10 cellular contexts compared by ENCODE assay signal in the genomic region with DNA sequence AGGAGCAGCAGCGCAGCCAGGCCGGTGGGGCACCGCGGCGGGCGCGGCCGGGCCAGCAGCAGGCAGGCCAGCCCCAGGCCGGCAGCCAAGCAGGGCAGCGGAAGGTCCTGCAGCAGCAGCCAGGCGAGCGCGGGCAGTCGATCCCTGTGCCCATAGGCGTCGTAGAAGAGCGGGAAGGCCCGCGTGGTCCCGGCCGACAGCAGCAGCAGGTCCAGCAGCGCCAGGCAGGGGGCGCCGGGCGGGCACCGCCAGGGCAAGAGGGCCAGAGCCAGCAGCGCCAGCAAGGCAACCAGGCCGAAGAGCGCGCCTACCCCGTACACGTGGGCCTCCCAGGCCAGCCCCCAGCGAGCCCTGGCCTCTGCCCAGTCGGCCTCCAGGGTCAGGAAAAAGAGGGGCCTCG. TPM values are rescaled to one million over a fixed set of nuclear protein-coding genes. Genes with fewer than 3 reads are reported as not detected.
DNase-seq lines count a peak whose midpoint lies in the region; ATAC-seq and TF ChIP-seq lines count a peak whose summit lies in the region.
"Had no signal": no experiment of that assay in that cellular context is flagged by ENCODE, and none has a peak within 500 bp of the region (broad histone marks: within the 10 kb centered on the region; RNA-seq: fewer than 3 reads in every experiment).

No MANE protein-coding gene starts in this region.

- no peaks in the 10 kb centered on the region for H3F3A ChIP-seq in GM23338 (replicated peaks; ENCODE audit: low read depth)

- peaks cover 8% of the 10 kb centered on the region for H3K4me1 Mint-ChIP-seq in GM23338
- H3K4me1 Mint-ChIP-seq in progenitor cell of endocrine pancreas (ENCODE audit: low read depth), result peaks cover 2% of the 10 kb centered on the region

- H3K9me3 Mint-ChIP-seq in GM23338 (no peaks in the 10 kb centered on the region; the same call in 2 of the 3 replicates), progenitor cell of endocrine pancreas (ENCODE audit: low read depth) (no peaks in the 10 kb centered on the region)
- H3K9me3 Mint-ChIP-seq: IgD-negative memory B cell had no signal

- no peak overlapping the region for H2AFZ ChIP-seq in GM23338

- peaks cover 4% of the 10 kb centered on the region; the same call in 1 of the 2 replicates for H3K4me1 ChIP-seq in GM23338 (ENCODE audit: insufficient read depth)

- peaks cover 84% of the 10 kb centered on the region for H3K27me3 ChIP-seq in GM23338 (ENCODE audit: insufficient read depth)

- H3K27ac Mint-ChIP-seq in GM23338, result no peak overlapping the region
- no peak overlapping the region for H3K27ac Mint-ChIP-seq in progenitor cell of endocrine pancreas
- H3K27ac Mint-ChIP-seq: IgD-negative memory B cell had no signal

- H3K27me3 Mint-ChIP-seq in GM23338 (ENCODE audit: insufficient read depth, low read depth, poor library complexity) (peaks cover 48% of the 10 kb centered on the region), progenitor cell of endocrine pancreas (peaks cover 73% of the 10 kb centered on the region)

- ATAC-seq in GM23338 (peak; percentile 79), GM21390 (IDR thresholded peaks at IDR 0.05; ENCODE audit: unreplicated experiment) (no peak)

- H3K4me2 ChIP-seq in GM23338, result peak overlapping the region; percentile 60; the same call in 1 of the 2 replicates

- H3K4me3 ChIP-seq in GM23338, result peak overlapping the region; percentile 32; the same call in 1 of the 2 replicates

- H3K36me3 ChIP-seq in GM23338 (ENCODE audit: insufficient read depth), result no peaks in the 10 kb centered on the region

- no peaks in the 10 kb centered on the region for H4K20me1 ChIP-seq in GM23338 (replicated peaks; ENCODE audit: insufficient read depth)

- no peak overlapping the region for H3K4me3 Mint-ChIP-seq in GM23338
- no peak overlapping the region for H3K4me3 Mint-ChIP-seq in progenitor cell of endocrine pancreas (ENCODE audit: low read depth)

- no peaks in the 10 kb centered on the region for H3K36me3 Mint-ChIP-seq in GM23338 (ENCODE audit: low read depth)
- no peaks in the 10 kb centered on the region for H3K36me3 Mint-ChIP-seq in progenitor cell of endocrine pancreas (ENCODE audit: insufficient read depth)

- H3K27ac ChIP-seq in GM23338 (ENCODE audit: low read depth), result no peak overlapping the region
- H3K27ac ChIP-seq: epithelial cell of prostate had no signal

- TF ChIP-seq CTCF in GM23338 (conservative IDR thresholded peaks at IDR 0.05; ENCODE audit: low read depth in 2 of 2) (peak; percentile 48 to 87), progenitor cell of endocrine pancreas (IDR thresholded peaks at IDR 0.05; ENCODE audit: unreplicated experiment) (peak; percentile 64)

- DNase-seq in GM23338 (ENCODE audit: low spot score) (peak; percentile 95), glomerular visceral epithelial cell (ENCODE audit: extremely low spot score) (peak; percentile 40), progenitor cell of endocrine pancreas (ENCODE audit: low spot score, unreplicated experiment) (peak; percentile 48), SW 1271 (lab: John Stamatoyannopoulos, UW) (no peak), LoVo (ENCODE audit: low spot score) (no peak), HPDE6-E6E7 (ENCODE audit: extremely low spot score) (no peak)
- DNase-seq in activated CD8-positive, alpha-beta memory T cell treated with anti-CD3 and anti-CD28 coated beads, Interleukin-2, amount 50 U/mL, for 4 hours, result peak; percentile 45

- H3K9me2 ChIP-seq in GM23338 (ENCODE audit: insufficient read depth), result no peaks in the 10 kb centered on the region

- H3K79me2 ChIP-seq in GM23338 (replicated peaks; ENCODE audit: insufficient read depth), result no peaks in the 10 kb centered on the region

TF ChIP-seq in GM23338, 12 proteins besides CTCF, POLR2A, EP300 and RAD21 (continues in another document):
- TF ChIP-seq, protein P1, sequence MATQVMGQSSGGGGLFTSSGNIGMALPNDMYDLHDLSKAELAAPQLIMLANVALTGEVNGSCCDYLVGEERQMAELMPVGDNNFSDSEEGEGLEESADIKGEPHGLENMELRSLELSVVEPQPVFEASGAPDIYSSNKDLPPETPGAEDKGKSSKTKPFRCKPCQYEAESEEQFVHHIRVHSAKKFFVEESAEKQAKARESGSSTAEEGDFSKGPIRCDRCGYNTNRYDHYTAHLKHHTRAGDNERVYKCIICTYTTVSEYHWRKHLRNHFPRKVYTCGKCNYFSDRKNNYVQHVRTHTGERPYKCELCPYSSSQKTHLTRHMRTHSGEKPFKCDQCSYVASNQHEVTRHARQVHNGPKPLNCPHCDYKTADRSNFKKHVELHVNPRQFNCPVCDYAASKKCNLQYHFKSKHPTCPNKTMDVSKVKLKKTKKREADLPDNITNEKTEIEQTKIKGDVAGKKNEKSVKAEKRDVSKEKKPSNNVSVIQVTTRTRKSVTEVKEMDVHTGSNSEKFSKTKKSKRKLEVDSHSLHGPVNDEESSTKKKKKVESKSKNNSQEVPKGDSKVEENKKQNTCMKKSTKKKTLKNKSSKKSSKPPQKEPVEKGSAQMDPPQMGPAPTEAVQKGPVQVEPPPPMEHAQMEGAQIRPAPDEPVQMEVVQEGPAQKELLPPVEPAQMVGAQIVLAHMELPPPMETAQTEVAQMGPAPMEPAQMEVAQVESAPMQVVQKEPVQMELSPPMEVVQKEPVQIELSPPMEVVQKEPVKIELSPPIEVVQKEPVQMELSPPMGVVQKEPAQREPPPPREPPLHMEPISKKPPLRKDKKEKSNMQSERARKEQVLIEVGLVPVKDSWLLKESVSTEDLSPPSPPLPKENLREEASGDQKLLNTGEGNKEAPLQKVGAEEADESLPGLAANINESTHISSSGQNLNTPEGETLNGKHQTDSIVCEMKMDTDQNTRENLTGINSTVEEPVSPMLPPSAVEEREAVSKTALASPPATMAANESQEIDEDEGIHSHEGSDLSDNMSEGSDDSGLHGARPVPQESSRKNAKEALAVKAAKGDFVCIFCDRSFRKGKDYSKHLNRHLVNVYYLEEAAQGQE (IDR thresholded peaks at IDR 0.05; ENCODE audit: unreplicated experiment), result no peak
- TF ChIP-seq CREB1 (CRISPR knock-in tag; IDR thresholded peaks at IDR 0.05; ENCODE audit: low read depth) (peak; percentile 56; the same call in 1 of the 2 replicates), ZNF114 (CRISPR knock-in tag; IDR thresholded peaks at IDR 0.05) (no peak)

RNA-seq across cellular contexts. Expression of a gene that starts 8.4 kb away (rescaled TPM):
- 24.3 and 29.2 TPM in 2 replicates for total RNA-seq in GM23338 (2014; rRNA removed; shearing (Covaris generic))
- polyA plus RNA-seq in GM23338 (2016; fragmentation: Nextera tagmentation; extraction: Ambion mirVana), result 83.8 and 87.5 TPM in 2 replicates
- 51.0 and 56.7 TPM in 2 replicates for total RNA-seq in progenitor cell of endocrine pancreas

RNA-seq across cellular contexts. Expression of a gene that starts 9.4 kb away (rescaled TPM):
- total RNA-seq in GM23338 (2014; rRNA removed; shearing (Covaris generic)), result 0.56 and 1.0 TPM in 2 replicates
- polyA plus RNA-seq in GM23338 (2016; fragmentation: Nextera tagmentation; extraction: Ambion mirVana), result 0.47 and 0.55 TPM in 2 replicates
- total RNA-seq in progenitor cell of endocrine pancreas, result 0.86 and 2.9 TPM in 2 replicates

RNA-seq across cellular contexts. Expression of a gene that starts 57.6 kb away (rescaled TPM):
- 35.8 and 48.3 TPM in 2 replicates for total RNA-seq in GM23338 (2014; rRNA removed; shearing (Covaris generic))
- polyA plus RNA-seq in GM23338 (2016; fragmentation: Nextera tagmentation; extraction: Ambion mirVana), result 15.3 and 16.4 TPM in 2 replicates
- total RNA-seq in progenitor cell of endocrine pancreas, result 23.4 and 28.4 TPM in 2 replicates

Comparison
In these comparisons a context has a peak if more than half of its experiments do, and no peak if none do; other contexts are left out.
1. DNase-seq: peak in GM23338 (single experiment), activated CD8-positive, alpha-beta memory T cell treated with anti-CD3 and anti-CD28 coated beads, Interleukin-2, amount 50 U/mL, for 4 hours (single experiment), glomerular visceral epithelial cell (single experiment) and progenitor cell of endocrine pancreas (single experiment); none in SW 1271 (0 of 2), LoVo (single experiment) and HPDE6-E6E7 (single experiment).